In genomic region chr17:51118330-51119195, GRCh38 we compare ENCODE assay signal across 8 cellular contexts. TPM values are rescaled to one million over a fixed set of nuclear protein-coding genes. Genes with fewer than 3 reads are reported as not detected.
DNase-seq lines count a peak whose midpoint lies in the region; ATAC-seq and TF ChIP-seq lines count a peak whose summit lies in the region.

No MANE protein-coding gene starts in this region.

- H3K4me3 Mint-ChIP-seq in activated CD8-positive, alpha-beta T cell treated with anti-CD3 and anti-CD28 coated beads for 36 hours: peak overlapping the region; percentile 91

- no peak for TF ChIP-seq CTCF in activated CD8-positive, alpha-beta T cell treated with anti-CD3 and anti-CD28 coated beads for 36 hours (IDR thresholded peaks at IDR 0.05)
- TF ChIP-seq CTCF in tibial artery (IDR thresholded peaks at IDR 0.05): no peak

- H3K36me3 ChIP-seq in tibial artery: no peaks in the 10 kb centered on the region

- H3K27ac Mint-ChIP-seq in activated CD8-positive, alpha-beta T cell treated with anti-CD3 and anti-CD28 coated beads for 36 hours: no peak overlapping the region

- H3K4me1 Mint-ChIP-seq in activated CD8-positive, alpha-beta T cell treated with anti-CD3 and anti-CD28 coated beads for 36 hours (ENCODE audit: low read depth): peaks cover 56% of the 10 kb centered on the region

- no peaks in the 10 kb centered on the region for H3K9me3 ChIP-seq in tibial artery

- intact Hi-C loops in activated CD8-positive, alpha-beta T cell treated with anti-CD3 and anti-CD28 coated beads for 36 hours (cut with micrococcal nuclease): no loop called here
- intact Hi-C loops in tibial artery (cut with DNase I; ENCODE audit: low total_unique reads): no loop called here

- POLR2A ChIA-PET in activated CD8-positive, alpha-beta T cell treated with anti-CD3 and anti-CD28 coated beads for 36 hours (lab: Charles Lee): interaction anchor here (1.1 kb wide), 1 partner anchor 14 kb away, joined by 3 read pairs; no protein-coding TSS in a partner anchor

- H3K4me3 ChIP-seq in tibial artery: peak overlapping the region; percentile 86 to 98

- no peaks in the 10 kb centered on the region for H3K27me3 Mint-ChIP-seq in activated CD8-positive, alpha-beta T cell treated with anti-CD3 and anti-CD28 coated beads for 36 hours

- peaks cover 0 to 63% (median 32%) of the 10 kb centered on the region in 4 donors for H3K4me1 ChIP-seq in tibial artery

- CTCF ChIA-PET in activated CD8-positive, alpha-beta T cell treated with anti-CD3 and anti-CD28 coated beads for 36 hours (lab: Charles Lee): interaction anchor here (3.2 kb wide), 2 partner anchors 35 to 117 kb away, joined by 13 to 22 read pairs; partner anchors contain the start of gene NME1

- H3K27me3 ChIP-seq in tibial artery: no peaks in the 10 kb centered on the region

- no peak for ATAC-seq in activated CD8-positive, alpha-beta T cell treated with anti-CD3 and anti-CD28 coated beads for 36 hours
- ATAC-seq in HG02938 (IDR thresholded peaks at IDR 0.05; ENCODE audit: unreplicated experiment) (no peak), GM18517 (IDR thresholded peaks at IDR 0.05; ENCODE audit: unreplicated experiment) (no peak)

- H3K27ac ChIP-seq in tibial artery: peak overlapping the region; percentile 97 to 99

- DNase-seq in DMS 273 (lab: John Stamatoyannopoulos, UW; ENCODE audit: unreplicated experiment) (peak; percentile 95), NCI-H1092 (lab: John Stamatoyannopoulos, UW) (peak; percentile 90), kidney tubule cell (ENCODE audit: low spot score) (peak; percentile 25), tibial artery (peak; percentile 39 to 53), activated gamma-delta T cell (lab: John Stamatoyannopoulos, UW) (no peak)
- peak; percentile 19 for DNase-seq in activated CD8-positive, alpha-beta T cell treated with anti-CD3 and anti-CD28 coated beads for 36 hours

- H3K9me3 Mint-ChIP-seq in activated CD8-positive, alpha-beta T cell treated with anti-CD3 and anti-CD28 coated beads for 36 hours: no peaks in the 10 kb centered on the region

- H3K36me3 Mint-ChIP-seq in activated CD8-positive, alpha-beta T cell treated with anti-CD3 and anti-CD28 coated beads for 36 hours (ENCODE audit: low read depth): peaks cover 2% of the 10 kb centered on the region

RNA-seq across cellular contexts. Expression of gene SPAG9, which starts 2.1 kb away (rescaled TPM):
- total RNA-seq in activated CD8-positive, alpha-beta T cell treated with anti-CD3 and anti-CD28 coated beads for 36 hours: 10 to 100 TPM; 54.3 to 59.8 TPM

RNA-seq across cellular contexts. Expression of gene NME1, which starts 34.8 kb away (rescaled TPM):
- total RNA-seq in activated CD8-positive, alpha-beta T cell treated with anti-CD3 and anti-CD28 coated beads for 36 hours: 100 to 1,000 TPM; 296 to 301 TPM

RNA-seq across cellular contexts. Expression of gene NME2, which starts 47.6 kb away (rescaled TPM):
- total RNA-seq in activated CD8-positive, alpha-beta T cell treated with anti-CD3 and anti-CD28 coated beads for 36 hours: 100 to 1,000 TPM; 927 to 948 TPM
